ENCODE assay signal across 8 cellular contexts in the genomic region with DNA sequence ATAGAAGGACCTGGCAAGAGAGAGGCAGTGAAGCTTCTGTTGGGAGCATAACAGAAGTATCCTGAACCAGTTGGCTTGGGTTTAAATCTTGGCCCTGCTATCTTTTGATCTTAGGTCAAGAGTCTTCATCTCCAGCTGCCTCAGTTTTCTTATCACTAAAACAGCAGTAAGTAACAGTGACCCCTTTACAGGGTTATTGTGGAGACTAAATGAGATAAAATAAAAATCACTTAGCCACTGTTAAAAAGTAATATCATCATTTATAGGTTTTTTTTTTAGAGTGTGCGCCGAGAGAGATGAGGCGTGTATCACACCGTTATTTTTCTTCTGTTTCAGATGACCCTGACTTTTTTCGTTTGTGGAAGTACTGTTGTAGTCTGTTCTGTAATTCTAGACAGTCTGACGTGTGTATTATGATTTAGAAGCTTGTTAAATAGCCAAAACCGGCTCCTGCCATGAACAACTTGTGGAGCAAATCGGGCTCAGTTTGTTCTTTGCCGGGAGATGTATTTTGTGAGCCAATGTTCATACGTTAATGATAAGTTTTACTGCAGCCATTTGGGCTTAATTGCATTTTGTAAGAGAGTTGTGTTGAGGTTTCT. TPM values are rescaled to one million over a fixed set of nuclear protein-coding genes. Genes with fewer than 3 reads are reported as not detected.
DNase-seq lines count a peak whose midpoint lies in the region; ATAC-seq and TF ChIP-seq lines count a peak whose summit lies in the region.

No MANE protein-coding gene starts in this region.

- H3K4me1 ChIP-seq in lung (ENCODE audit: control insufficient read depth in 2 of 2, insufficient read depth in 2 of 2, low read length in 2 of 2) (peaks cover 0 to 16% of the 10 kb centered on the region in 2 donors), upper lobe of right lung (peaks cover 42% of the 10 kb centered on the region)

- peaks cover 2 to 7% of the 10 kb centered on the region in 2 donors for H3K36me3 ChIP-seq in lung (ENCODE audit: control insufficient read depth in 2 of 2, insufficient read depth in 2 of 2, low read length in 2 of 2)
- peaks cover 42% of the 10 kb centered on the region for H3K36me3 ChIP-seq in upper lobe of right lung

- peaks cover 39% of the 10 kb centered on the region for H3K4me1 Mint-ChIP-seq in activated naive CD4-positive, alpha-beta T cell treated with anti-CD3 and anti-CD28 coated beads, Interleukin-2, amount 10 ng/mL, durations not matched to agents 7 days and 5 days
- peaks cover 36% of the 10 kb centered on the region for H3K4me1 Mint-ChIP-seq in brain

- H3K27me3 ChIP-seq in lung (ENCODE audit: control insufficient read depth, insufficient read depth): no peaks in the 10 kb centered on the region
- H3K27me3 ChIP-seq in upper lobe of right lung: no peaks in the 10 kb centered on the region

- WGBS in lung, 2 donors: 15 to 42% methylated on average over 10 of the region's 10 CpGs

- no peak for DNase-seq in activated naive CD4-positive, alpha-beta T cell treated with anti-CD3 and anti-CD28 coated beads, Interleukin-2, amount 10 ng/mL, durations not matched to agents 7 days and 5 days
- DNase-seq in activated naive CD4-positive, alpha-beta T cell (lab: John Stamatoyannopoulos, UW): no peak
- DNase-seq in lung (ENCODE audit: low spot score): no peak
- DNase-seq in upper lobe of right lung: no peak
- no peak for DNase-seq in amniotic stem cell (lab: John Stamatoyannopoulos, UW)

- ATAC-seq in lung (ENCODE audit: insufficient read depth, low FRiP score): no peak
- no peak for ATAC-seq in upper lobe of right lung
- no peak for ATAC-seq in GM18907 (IDR thresholded peaks at IDR 0.05; ENCODE audit: unreplicated experiment)
- no peak for ATAC-seq in HG03280 (IDR thresholded peaks at IDR 0.05; ENCODE audit: unreplicated experiment)

- H3K9me3 ChIP-seq in lung (ENCODE audit: control insufficient read depth in 2 of 2, insufficient read depth in 1 of 2, low read length in 1 of 2) (no peaks in the 10 kb centered on the region), upper lobe of right lung (no peaks in the 10 kb centered on the region)

- H3K4me3 Mint-ChIP-seq in activated naive CD4-positive, alpha-beta T cell treated with anti-CD3 and anti-CD28 coated beads, Interleukin-2, amount 10 ng/mL, durations not matched to agents 7 days and 5 days: peak overlapping the region; percentile 97
- H3K4me3 Mint-ChIP-seq in brain: peak overlapping the region; percentile 96 to 97 (median 96)

- no peak for TF ChIP-seq CTCF in brain (conservative IDR thresholded peaks at IDR 0.05)
- no peak for TF ChIP-seq CTCF in lung (IDR thresholded peaks at IDR 0.05; ENCODE audit: control extremely low read depth, extremely low read depth)
- TF ChIP-seq CTCF in upper lobe of right lung (IDR thresholded peaks at IDR 0.05): no peak

- H3K27me3 Mint-ChIP-seq in activated naive CD4-positive, alpha-beta T cell treated with anti-CD3 and anti-CD28 coated beads, Interleukin-2, amount 10 ng/mL, durations not matched to agents 7 days and 5 days: no peaks in the 10 kb centered on the region
- peaks cover 9% of the 10 kb centered on the region for H3K27me3 Mint-ChIP-seq in brain

- H3K9me3 Mint-ChIP-seq in activated naive CD4-positive, alpha-beta T cell treated with anti-CD3 and anti-CD28 coated beads, Interleukin-2, amount 10 ng/mL, durations not matched to agents 7 days and 5 days: no peaks in the 10 kb centered on the region
- H3K9me3 Mint-ChIP-seq in brain: no peaks in the 10 kb centered on the region

- intact Hi-C loops in upper lobe of right lung (cut with DNase I): no loop called here

- peak overlapping the region; percentile 100 for H3K27ac Mint-ChIP-seq in activated naive CD4-positive, alpha-beta T cell treated with anti-CD3 and anti-CD28 coated beads, Interleukin-2, amount 10 ng/mL, durations not matched to agents 7 days and 5 days
- H3K27ac Mint-ChIP-seq in brain: peak overlapping the region; percentile 97 to 100 (median 100)

- H3K27ac ChIP-seq in lung (ENCODE audit: low read depth in 1 of 2, low read length in 1 of 2): peak overlapping the region; percentile 92 to 95
- peak overlapping the region; percentile 96 for H3K27ac ChIP-seq in upper lobe of right lung

- H3K4me3 ChIP-seq in lung (peak overlapping the region; percentile 73), upper lobe of right lung (peak overlapping the region; percentile 90)

- peaks cover 22% of the 10 kb centered on the region for H3K36me3 Mint-ChIP-seq in activated naive CD4-positive, alpha-beta T cell treated with anti-CD3 and anti-CD28 coated beads, Interleukin-2, amount 10 ng/mL, durations not matched to agents 7 days and 5 days
- peaks cover 48% of the 10 kb centered on the region for H3K36me3 Mint-ChIP-seq in brain

- CTCF ChIA-PET in activated naive CD4-positive, alpha-beta T cell treated with anti-CD3 and anti-CD28 coated beads, Interleukin-2, amount 10 ng/mL, durations not matched to agents 7 days and 5 days (lab: Charles Lee): no interaction called here

RNA-seq across cellular contexts. Expression of a gene that starts 1.2 kb away (rescaled TPM):
- 59.5 TPM for polyA plus RNA-seq in brain (ENCODE audit: insufficient read depth, low read depth, low replicate concordance)
- total RNA-seq in lung: 10 to 100 TPM; 92.8 to 92.9 TPM
- polyA plus RNA-seq in lung: 10 to 100 TPM; 25.1 to 41.7 TPM
- 88.6 TPM for total RNA-seq in upper lobe of right lung
